Comparison of ENCODE assay signal across 12 cellular contexts in the genomic region with DNA sequence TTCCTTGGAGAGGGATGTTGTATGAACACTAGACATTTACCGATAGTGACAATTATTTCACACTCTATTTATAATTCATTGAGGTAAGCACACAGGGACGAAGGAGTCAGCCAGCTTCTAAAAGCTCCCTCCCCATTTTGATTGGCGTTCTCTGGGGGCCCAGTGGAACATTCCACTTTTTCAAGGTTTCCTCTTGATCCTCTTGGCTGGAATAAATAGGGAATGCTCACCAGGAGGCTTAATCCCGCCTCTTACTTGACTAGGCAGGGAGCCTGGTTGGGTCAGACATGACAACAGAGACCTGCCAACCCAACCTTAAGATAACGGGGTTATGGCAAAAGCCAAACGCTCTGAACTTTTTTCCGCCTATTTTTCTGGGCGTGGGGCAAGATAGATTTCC. TPM values are rescaled to one million over a fixed set of nuclear protein-coding genes. Genes with fewer than 3 reads are reported as not detected.
DNase-seq lines count a peak whose midpoint lies in the region; ATAC-seq and TF ChIP-seq lines count a peak whose summit lies in the region.
"Had no signal": no experiment of that assay in that cellular context is flagged by ENCODE, and none has a peak within 500 bp of the region (broad histone marks: within the 10 kb centered on the region; RNA-seq: fewer than 3 reads in every experiment).

No MANE protein-coding gene starts in this region.

- ATAC-seq in activated T-cell treated with anti-CD3 and anti-CD28 coated beads, Interleukin-2, amount 50 U/mL, for 72 hours (replicated peaks in 1 of 2) = no peak
- ATAC-seq in central memory CD8-positive, alpha-beta T cell (replicated peaks; ENCODE audit: extremely low read depth, poor library complexity, severe bottlenecking) = no peak
- ATAC-seq in memory B cell (ENCODE audit: low read depth) = no peak
- no peak for ATAC-seq in stimulated activated memory B cell treated with anti-CD40 and anti-IgM and Interleukin-4, amounts not matched to agents 10 μg/mL and 1 μg/mL and 100 μg/mL, for 72 hours
- no peak for ATAC-seq in foreskin keratinocyte
- no peak for ATAC-seq in GM21786 (IDR thresholded peaks at IDR 0.05; ENCODE audit: unreplicated experiment)

- peaks cover 8% of the 10 kb centered on the region for H3K4me1 Mint-ChIP-seq in activated T-cell treated with anti-CD3 and anti-CD28 coated beads, Interleukin-2, amount 50 U/mL, for 72 hours (ENCODE audit: low read depth)
- peaks cover 20% of the 10 kb centered on the region for H3K4me1 Mint-ChIP-seq in central memory CD8-positive, alpha-beta T cell
- peaks cover 6% of the 10 kb centered on the region for H3K4me1 Mint-ChIP-seq in memory B cell
- peaks cover 10% of the 10 kb centered on the region for H3K4me1 Mint-ChIP-seq in stimulated activated memory B cell treated with anti-CD40 and anti-IgM and Interleukin-4, amounts not matched to agents 10 μg/mL and 1 μg/mL and 100 μg/mL, for 72 hours

- intact Hi-C loops in tibial artery (cut with DNase I; ENCODE audit: low total_unique reads) = no loop called here

- peak overlapping the region; percentile 46 to 58 for H3K4me3 Mint-ChIP-seq in activated T-cell treated with anti-CD3 and anti-CD28 coated beads, Interleukin-2, amount 50 U/mL, for 72 hours
- H3K4me3 Mint-ChIP-seq in central memory CD8-positive, alpha-beta T cell = peak overlapping the region; percentile 61
- peak overlapping the region; percentile 51 for H3K4me3 Mint-ChIP-seq in memory B cell
- H3K4me3 Mint-ChIP-seq in stimulated activated memory B cell treated with anti-CD40 and anti-IgM and Interleukin-4, amounts not matched to agents 10 μg/mL and 1 μg/mL and 100 μg/mL, for 72 hours = no peak overlapping the region

- H3K9me3 ChIP-seq in tibial artery = no peaks in the 10 kb centered on the region
- H3K9me3 ChIP-seq: spleen had no signal

- H3K27me3 ChIP-seq in tibial artery (no peaks in the 10 kb centered on the region), foreskin keratinocyte (peaks cover 33% of the 10 kb centered on the region)

- H3K4me3 ChIP-seq in tibial artery = peak overlapping the region; percentile 61 to 64

- peaks cover 64% of the 10 kb centered on the region for H3K27me3 Mint-ChIP-seq in activated T-cell treated with anti-CD3 and anti-CD28 coated beads, Interleukin-2, amount 50 U/mL, for 72 hours (ENCODE audit: low read depth)
- peaks cover 68% of the 10 kb centered on the region for H3K27me3 Mint-ChIP-seq in central memory CD8-positive, alpha-beta T cell
- H3K27me3 Mint-ChIP-seq in memory B cell = peaks cover 30% of the 10 kb centered on the region
- peaks cover 77% of the 10 kb centered on the region for H3K27me3 Mint-ChIP-seq in stimulated activated memory B cell treated with anti-CD40 and anti-IgM and Interleukin-4, amounts not matched to agents 10 μg/mL and 1 μg/mL and 100 μg/mL, for 72 hours

- peak overlapping the region; percentile 74 to 83 for H3K27ac ChIP-seq in tibial artery
- H3K27ac ChIP-seq in foreskin keratinocyte = no peak overlapping the region
- H3K27ac ChIP-seq: spleen had no signal

- H3K36me3 Mint-ChIP-seq in activated T-cell treated with anti-CD3 and anti-CD28 coated beads, Interleukin-2, amount 50 U/mL, for 72 hours (ENCODE audit: insufficient read depth in 2 of 2) = peaks cover 5% of the 10 kb centered on the region in 2 donors
- no peaks in the 10 kb centered on the region for H3K36me3 Mint-ChIP-seq in central memory CD8-positive, alpha-beta T cell (ENCODE audit: insufficient read depth)
- H3K36me3 Mint-ChIP-seq in memory B cell = peaks cover 5% of the 10 kb centered on the region
- peaks cover 8% of the 10 kb centered on the region for H3K36me3 Mint-ChIP-seq in stimulated activated memory B cell treated with anti-CD40 and anti-IgM and Interleukin-4, amounts not matched to agents 10 μg/mL and 1 μg/mL and 100 μg/mL, for 72 hours

- DNase-seq in activated T-cell treated with anti-CD3 and anti-CD28 coated beads, Interleukin-2, amount 50 U/mL, for 72 hours = no peak
- DNase-seq in activated T-cell treated with anti-CD3 and anti-CD28 coated beads for 4 hours (no peak), memory B cell (ENCODE audit: low spot score in 2 of 2) (no peak), tibial artery (no peak), foreskin keratinocyte (no peak)
- DNase-seq in central memory CD8-positive, alpha-beta T cell (ENCODE audit: low spot score in 2 of 2) = no peak
- DNase-seq: NCI-H524; SHP77 treated with DMSO at 0.1 percent for 48 hours; spleen; stimulated activated naive B cell treated with anti-CD40 and anti-IgM and Interleukin-4, amounts not matched to agents 10 μg/mL and 1 μg/mL and 100 μg/mL, for 72 hours had no signal

- TF ChIP-seq CTCF in tibial artery (IDR thresholded peaks at IDR 0.05) = no peak
- TF ChIP-seq CTCF in foreskin keratinocyte (conservative IDR thresholded peaks at IDR 0.05) = no peak

- no peaks in the 10 kb centered on the region for H3K36me3 ChIP-seq in tibial artery
- H3K36me3 ChIP-seq: spleen had no signal

- peaks cover 5% of the 10 kb centered on the region in 2 donors for H3K9me3 Mint-ChIP-seq in activated T-cell treated with anti-CD3 and anti-CD28 coated beads, Interleukin-2, amount 50 U/mL, for 72 hours
- H3K9me3 Mint-ChIP-seq in central memory CD8-positive, alpha-beta T cell = no peaks in the 10 kb centered on the region
- peaks cover 5% of the 10 kb centered on the region for H3K9me3 Mint-ChIP-seq in memory B cell
- H3K9me3 Mint-ChIP-seq in stimulated activated memory B cell treated with anti-CD40 and anti-IgM and Interleukin-4, amounts not matched to agents 10 μg/mL and 1 μg/mL and 100 μg/mL, for 72 hours = peaks cover 7% of the 10 kb centered on the region

- H3K27ac Mint-ChIP-seq in activated T-cell treated with anti-CD3 and anti-CD28 coated beads, Interleukin-2, amount 50 U/mL, for 72 hours = no peak overlapping the region
- H3K27ac Mint-ChIP-seq in central memory CD8-positive, alpha-beta T cell (ENCODE audit: low read depth) = no peak overlapping the region
- no peak overlapping the region for H3K27ac Mint-ChIP-seq in memory B cell
- no peak overlapping the region for H3K27ac Mint-ChIP-seq in stimulated activated memory B cell treated with anti-CD40 and anti-IgM and Interleukin-4, amounts not matched to agents 10 μg/mL and 1 μg/mL and 100 μg/mL, for 72 hours
- H3K27ac Mint-ChIP-seq: stimulated activated naive B cell treated with anti-CD40 and anti-IgM and Interleukin-4, amounts not matched to agents 10 μg/mL and 1 μg/mL and 100 μg/mL, for 72 hours had no signal

- H3K4me1 ChIP-seq in tibial artery = peaks cover 0 to 26% (median 11%) of the 10 kb centered on the region in 4 donors
- H3K4me1 ChIP-seq in foreskin keratinocyte = no peaks in the 10 kb centered on the region

RNA-seq across cellular contexts. Expression of a gene that starts 1.0 kb away (rescaled TPM):
- total RNA-seq in activated T-cell treated with anti-CD3 and anti-CD28 coated beads, Interleukin-2, amount 50 U/mL, for 72 hours = under 1 TPM in 1 of 2 donors, not detected in 1; 0.07 TPM
- total RNA-seq in foreskin keratinocyte = not detected in 2 replicates
- polyA plus RNA-seq in foreskin keratinocyte = not detected in 2 replicates
